ENCODE assay signal across 9 cellular contexts in genomic region chr13:41193469-41193868, GRCh38. TPM values are rescaled to one million over a fixed set of nuclear protein-coding genes. Genes with fewer than 3 reads are reported as not detected.
DNase-seq lines count a peak whose midpoint lies in the region; ATAC-seq and TF ChIP-seq lines count a peak whose summit lies in the region.
"Had no signal": no experiment of that assay in that cellular context is flagged by ENCODE, and none has a peak within 500 bp of the region (broad histone marks: within the 10 kb centered on the region; RNA-seq: fewer than 3 reads in every experiment).

No MANE protein-coding gene starts in this region.

- H3K9me3 ChIP-seq in right lobe of liver: no peaks in the 10 kb centered on the region
- no peaks in the 10 kb centered on the region for H3K9me3 ChIP-seq in testis
- no peaks in the 10 kb centered on the region for H3K9me3 ChIP-seq in prostate gland

- H3K27me3 Mint-ChIP-seq in activated T-cell treated with anti-CD3 and anti-CD28 coated beads, Interleukin-2, amount 50 U/mL, for 4 hours (ENCODE audit: low read depth): no peaks in the 10 kb centered on the region
- no peaks in the 10 kb centered on the region for H3K27me3 Mint-ChIP-seq in activated naive CD8-positive, alpha-beta T cell treated with anti-CD3 and anti-CD28 coated beads, Interleukin-2, amount 50 U/mL, for 24 hours

- H3K36me3 Mint-ChIP-seq in activated T-cell treated with anti-CD3 and anti-CD28 coated beads, Interleukin-2, amount 50 U/mL, for 4 hours (ENCODE audit: insufficient read depth): peaks cover 12% of the 10 kb centered on the region
- H3K36me3 Mint-ChIP-seq in activated naive CD8-positive, alpha-beta T cell treated with anti-CD3 and anti-CD28 coated beads, Interleukin-2, amount 50 U/mL, for 24 hours (ENCODE audit: low read depth): peaks cover 13% of the 10 kb centered on the region

- no peak overlapping the region for H3K27ac ChIP-seq in right lobe of liver
- no peak overlapping the region for H3K27ac ChIP-seq in testis
- H3K27ac ChIP-seq in prostate gland: no peak overlapping the region

- H3K36me3 ChIP-seq in right lobe of liver (no peaks in the 10 kb centered on the region), testis (ENCODE audit: low read depth, missing control alignments) (no peaks in the 10 kb centered on the region), prostate gland (no peaks in the 10 kb centered on the region)

- no CpG with 5 or more reads among the region's 18 CpGs for WGBS in right lobe of liver (ENCODE audit: insufficient coverage, low coverage, low lambda C conversion rate, missing lambda C conversion rate)
- 70 to 85% methylated on average over 12 to 18 of the region's 18 CpGs for WGBS in testis, 2 donors
- WGBS in prostate gland: 97% methylated on average over 18 of the region's 18 CpGs

- TF ChIP-seq POLR2A in right lobe of liver (IDR thresholded peaks at IDR 0.05): no peak
- TF ChIP-seq POLR2A in testis (IDR thresholded peaks at IDR 0.05): no peak
- TF ChIP-seq POLR2A in prostate gland (IDR thresholded peaks at IDR 0.05): no peak

- peaks cover 3% of the 10 kb centered on the region for H3K9me3 Mint-ChIP-seq in activated T-cell treated with anti-CD3 and anti-CD28 coated beads, Interleukin-2, amount 50 U/mL, for 4 hours
- peaks cover 13% of the 10 kb centered on the region for H3K9me3 Mint-ChIP-seq in activated naive CD8-positive, alpha-beta T cell treated with anti-CD3 and anti-CD28 coated beads, Interleukin-2, amount 50 U/mL, for 24 hours

- peaks cover 32% of the 10 kb centered on the region for H3K4me1 Mint-ChIP-seq in activated T-cell treated with anti-CD3 and anti-CD28 coated beads, Interleukin-2, amount 50 U/mL, for 4 hours (ENCODE audit: low read depth)
- peaks cover 28% of the 10 kb centered on the region for H3K4me1 Mint-ChIP-seq in activated naive CD8-positive, alpha-beta T cell treated with anti-CD3 and anti-CD28 coated beads, Interleukin-2, amount 50 U/mL, for 24 hours

- no peak for ATAC-seq in activated T-cell treated with anti-CD3 and anti-CD28 coated beads, Interleukin-2, amount 50 U/mL, for 4 hours
- ATAC-seq in activated naive CD8-positive, alpha-beta T cell treated with anti-CD3 and anti-CD28 coated beads, Interleukin-2, amount 50 U/mL, for 24 hours: no peak
- ATAC-seq in right lobe of liver: no peak

- H3K4me1 ChIP-seq in right lobe of liver: peaks cover 0 to 19% (median 6%) of the 10 kb centered on the region in 4 donors
- H3K4me1 ChIP-seq in testis: no peaks in the 10 kb centered on the region
- peaks cover 2% of the 10 kb centered on the region for H3K4me1 ChIP-seq in prostate gland (replicated peaks)

- TF ChIP-seq CTCF in right lobe of liver (IDR thresholded peaks at IDR 0.05) (no peak), testis (IDR thresholded peaks at IDR 0.05) (no peak), prostate gland (IDR thresholded peaks at IDR 0.05) (no peak)

- H3K4me3 ChIP-seq in right lobe of liver (peak overlapping the region; percentile 51 to 88 (median 68)), testis (peak overlapping the region; percentile 67 to 81), prostate gland (peak overlapping the region in 1 of 2 donors; percentile 56)

- intact Hi-C loops in right lobe of liver (cut with DNase I): loop anchor here (10.0 kb wide), 1 partner anchor 59 kb away; the partner anchor contains the start of gene KBTBD6 (in 2 of the 2)
- intact Hi-C loops in testis (cut with DNase I; ENCODE audit: low total_unique reads): no loop called here
- intact Hi-C loops in prostate gland (cut with DNase I): loop anchor here (10.0 kb wide), 1 partner anchor 71 kb away; the partner anchor contains the start of gene MTRF1

- peak overlapping the region; percentile 94 for H3K27ac Mint-ChIP-seq in activated naive CD8-positive, alpha-beta T cell treated with anti-CD3 and anti-CD28 coated beads, Interleukin-2, amount 50 U/mL, for 24 hours

- DNase-seq in activated T-cell treated with anti-CD3 and anti-CD28 coated beads, Interleukin-2, amount 50 U/mL, for 4 hours: no peak
- DNase-seq in activated T-cell treated with anti-CD3 and anti-CD28 coated beads for 4 hours (no peak), right lobe of liver (no peak), testis (peak; percentile 16), activated gamma-delta T cell (lab: John Stamatoyannopoulos, UW) (no peak), NCI-H510A treated with DMSO at 0.1 percent for 48 hours (lab: John Stamatoyannopoulos, UW) (no peak), prostate gland (ENCODE audit: low spot score) (no peak)
- DNase-seq in activated naive CD8-positive, alpha-beta T cell treated with anti-CD3 and anti-CD28 coated beads, Interleukin-2, amount 50 U/mL, for 24 hours: no peak
- DNase-seq: NCI-H1694 had no signal

- H3K4me3 Mint-ChIP-seq in activated T-cell treated with anti-CD3 and anti-CD28 coated beads, Interleukin-2, amount 50 U/mL, for 4 hours: peak overlapping the region; percentile 91
- peak overlapping the region; percentile 85 for H3K4me3 Mint-ChIP-seq in activated naive CD8-positive, alpha-beta T cell treated with anti-CD3 and anti-CD28 coated beads, Interleukin-2, amount 50 U/mL, for 24 hours

- H3K27me3 ChIP-seq in right lobe of liver: no peaks in the 10 kb centered on the region
- no peaks in the 10 kb centered on the region for H3K27me3 ChIP-seq in testis
- no peaks in the 10 kb centered on the region for H3K27me3 ChIP-seq in prostate gland (replicated peaks; ENCODE audit: insufficient read depth)

RNA-seq across cellular contexts. Expression of gene KBTBD7, which starts 0.9 kb away (rescaled TPM):
- total RNA-seq in activated T-cell treated with anti-CD3 and anti-CD28 coated beads, Interleukin-2, amount 50 U/mL, for 4 hours: 1 to 10 TPM; 2.4 to 3.0 (median 2.7) TPM
- total RNA-seq in right lobe of liver: 1 to 10 TPM; 3.0 to 6.7 (median 5.5) TPM
- 10 to 100 TPM; 11.0 TPM for total RNA-seq in testis
- polyA plus RNA-seq in testis (ENCODE audit: insufficient read depth, low read depth, low replicate concordance): 7.7 TPM
- total RNA-seq in prostate gland: 10 to 100 TPM; 10.5 to 13.2 TPM
